In genomic region chrX:24173115-24173847, GRCh38 we compare ENCODE assay signal across 34 cellular contexts. TPM values are rescaled to one million over a fixed set of nuclear protein-coding genes. Genes with fewer than 3 reads are reported as not detected.
DNase-seq lines count a peak whose midpoint lies in the region; ATAC-seq and TF ChIP-seq lines count a peak whose summit lies in the region.
"Had no signal": no experiment of that assay in that cellular context is flagged by ENCODE, and none has a peak within 500 bp of the region (broad histone marks: within the 10 kb centered on the region; RNA-seq: fewer than 3 reads in every experiment).

No MANE protein-coding gene starts in this region.

- H3K4me3 ChIP-seq in HEK293 (ENCODE audit: low read depth, low read length) (no peak overlapping the region), mesenchymal stem cell (ENCODE audit: insufficient read depth in 1 of 2, low read depth in 1 of 2, low read length in 2 of 2) (no peak overlapping the region), suprapubic skin (no peak overlapping the region)
- H3K4me3 ChIP-seq: adrenal gland, breast epithelium, colonic mucosa, pancreas, tibial artery had no signal

- no peak overlapping the region for H4K91ac ChIP-seq in mesenchymal stem cell (ENCODE audit: low read length)

- H2AFZ ChIP-seq in mesenchymal stem cell (ENCODE audit: low read depth, low read length) = no peak overlapping the region

- TF ChIP-seq CTCF in HEK293 (tag by site-specific recombination; IDR thresholded peaks at IDR 0.05) (no peak), chondrocyte (IDR thresholded peaks at IDR 0.05) (peak; percentile 29), suprapubic skin (IDR thresholded peaks at IDR 0.05) (no peak)

- no peak overlapping the region for H3K18ac ChIP-seq in mesenchymal stem cell (ENCODE audit: low read depth in 1 of 2, low read length in 2 of 2)

- peaks cover 33 to 52% of the 10 kb centered on the region in 2 experiments for H3K36me3 ChIP-seq in HEK293 (ENCODE audit: control insufficient read depth in 2 of 2, insufficient read depth in 1 of 2, low read length in 2 of 2)
- H3K36me3 ChIP-seq in mesenchymal stem cell (ENCODE audit: control insufficient read depth in 1 of 2, insufficient read depth in 2 of 2, low read depth in 1 of 2, low read length in 2 of 2) = peaks cover 10 to 54% of the 10 kb centered on the region in 2 experiments
- H3K36me3 ChIP-seq in suprapubic skin = peaks cover 25% of the 10 kb centered on the region
- H3K36me3 ChIP-seq: breast epithelium had no signal

- H3K14ac ChIP-seq in mesenchymal stem cell (ENCODE audit: low read length in 2 of 2) = no peak overlapping the region

- no peaks in the 10 kb centered on the region for H3K79me1 ChIP-seq in mesenchymal stem cell (replicated peaks; ENCODE audit: low read length, poor library complexity, severe bottlenecking)

- DNase-seq in activated T-cell treated with anti-CD3 and anti-CD28 coated beads, Interleukin-2, amount 50 U/mL, for 72 hours = no peak
- no peak for DNase-seq in activated T-cell treated with anti-CD3 and anti-CD28 coated beads, Interleukin-2, amount 50 U/mL, for 24 hours
- DNase-seq in chondrocyte (ENCODE audit: low spot score) (no peak), mesenchymal stem cell (peak; percentile 54), suprapubic skin (ENCODE audit: low spot score in 2 of 2) (no peak)
- DNase-seq in activated CD4-positive, alpha-beta T cell treated with anti-CD3 and anti-CD28 coated beads, Interleukin-2, amount 50 U/mL, for 4 hours = no peak
- DNase-seq: activated CD4-positive, alpha-beta T cell treated with anti-CD3 and anti-CD28 coated beads for 48 hours; activated naive CD4-positive, alpha-beta T cell treated with Interleukin-2 at 50 U/mL for 16 hours; activated T-cell treated with anti-CD3 and anti-CD28 coated beads, Interleukin-2, amount 50 U/mL, for 4 hours; adrenal gland; CD4-positive, alpha-beta T cell; colonic mucosa; DMS 273 treated with DMSO at 0.1 percent for 48 hours; effector CD8-positive, alpha-beta T cell; foreskin keratinocyte; H7; hypothalamus; midbrain; NCI-H1436; NCI-H774; nephron progenitor cell; pancreas; retina; small intestine; stimulated activated CD4-positive, alpha-beta T cell treated with anti-CD3 and anti-CD28 coated beads, Interleukin-1b, Interleukin-23, amount 100 ng/mL, for 48 hours; stimulated activated CD8-positive, alpha-beta memory T cell treated with anti-CD3 and anti-CD28 coated beads, Interleukin-4, amount 100 ng/mL, for 48 hours; stimulated activated naive CD8-positive, alpha-beta T cell treated with anti-CD3 and anti-CD28 coated beads, Interleukin-15, amount 100 ng/mL, for 72 hours; tibial artery had no signal

- no peak overlapping the region for H4K8ac ChIP-seq in mesenchymal stem cell (ENCODE audit: low read length)

- TF ChIP-seq POLR2A in suprapubic skin (IDR thresholded peaks at IDR 0.05) = no peak

- no peaks in the 10 kb centered on the region for H3K27me3 ChIP-seq in mesenchymal stem cell (ENCODE audit: control insufficient read depth in 1 of 2, insufficient read depth in 1 of 2, low read length in 2 of 2)
- no peaks in the 10 kb centered on the region for H3K27me3 ChIP-seq in suprapubic skin
- H3K27me3 ChIP-seq: adrenal gland, breast epithelium, colonic mucosa, foreskin keratinocyte, pancreas, tibial artery had no signal

- H3K9ac ChIP-seq in mesenchymal stem cell (ENCODE audit: low read length) = no peak overlapping the region
- H3K9ac ChIP-seq: KMS-11 had no signal

- H3K4ac ChIP-seq in mesenchymal stem cell (ENCODE audit: low read depth in 1 of 2, low read length in 2 of 2) = no peak overlapping the region

- peaks cover 12 to 38% of the 10 kb centered on the region in 2 donors for H3K36me3 Mint-ChIP-seq in activated T-cell treated with anti-CD3 and anti-CD28 coated beads, Interleukin-2, amount 50 U/mL, for 72 hours (ENCODE audit: insufficient read depth in 2 of 2)
- H3K36me3 Mint-ChIP-seq in activated T-cell treated with anti-CD3 and anti-CD28 coated beads, Interleukin-2, amount 50 U/mL, for 24 hours (ENCODE audit: low read depth) = peaks cover 72% of the 10 kb centered on the region
- peaks cover 23% of the 10 kb centered on the region for H3K36me3 Mint-ChIP-seq in chondrocyte (ENCODE audit: low read depth)

- 90% methylated on average over 6 of the region's 11 CpGs for WGBS in mesenchymal stem cell
- WGBS in suprapubic skin = 89% methylated on average over 11 of the region's 11 CpGs

- H2BK15ac ChIP-seq in mesenchymal stem cell (ENCODE audit: low read depth, poor library complexity, severe bottlenecking) = no peak overlapping the region

- peak overlapping the region; percentile 80 for H3K27ac Mint-ChIP-seq in activated T-cell treated with anti-CD3 and anti-CD28 coated beads, Interleukin-2, amount 50 U/mL, for 72 hours
- no peak overlapping the region for H3K27ac Mint-ChIP-seq in activated T-cell treated with anti-CD3 and anti-CD28 coated beads, Interleukin-2, amount 50 U/mL, for 24 hours
- peak overlapping the region; percentile 24 for H3K27ac Mint-ChIP-seq in chondrocyte (ENCODE audit: unreplicated experiment)
- H3K27ac Mint-ChIP-seq: CD4-positive, alpha-beta T cell; stimulated activated naive CD8-positive, alpha-beta T cell treated with anti-CD3 and anti-CD28 coated beads, Interleukin-15, amount 100 ng/mL, for 72 hours had no signal

- no peak overlapping the region for H3K23ac ChIP-seq in mesenchymal stem cell (ENCODE audit: low read length in 2 of 2)

- H3K9me3 ChIP-seq in HEK293 (ENCODE audit: control insufficient read depth, insufficient read depth, low read depth, low read length) (no peaks in the 10 kb centered on the region), mesenchymal stem cell (ENCODE audit: control insufficient read depth, low read length) (no peaks in the 10 kb centered on the region), suprapubic skin (no peaks in the 10 kb centered on the region)
- H3K9me3 ChIP-seq: adrenal gland, breast epithelium, colonic mucosa, pancreas, tibial artery had no signal

- no peaks in the 10 kb centered on the region for H3K27me3 Mint-ChIP-seq in activated T-cell treated with anti-CD3 and anti-CD28 coated beads, Interleukin-2, amount 50 U/mL, for 72 hours (ENCODE audit: low read depth)
- no peaks in the 10 kb centered on the region for H3K27me3 Mint-ChIP-seq in activated T-cell treated with anti-CD3 and anti-CD28 coated beads, Interleukin-2, amount 50 U/mL, for 24 hours
- H3K27me3 Mint-ChIP-seq in chondrocyte (ENCODE audit: low read depth) = no peaks in the 10 kb centered on the region
- H3K27me3 Mint-ChIP-seq: CD4-positive, alpha-beta T cell; stimulated activated naive CD8-positive, alpha-beta T cell treated with anti-CD3 and anti-CD28 coated beads, Interleukin-15, amount 100 ng/mL, for 72 hours had no signal

- H3K9me3 Mint-ChIP-seq in activated T-cell treated with anti-CD3 and anti-CD28 coated beads, Interleukin-2, amount 50 U/mL, for 72 hours = no peaks in the 10 kb centered on the region
- no peaks in the 10 kb centered on the region for H3K9me3 Mint-ChIP-seq in activated T-cell treated with anti-CD3 and anti-CD28 coated beads, Interleukin-2, amount 50 U/mL, for 24 hours
- H3K9me3 Mint-ChIP-seq in chondrocyte (ENCODE audit: low read depth) = no peaks in the 10 kb centered on the region
- H3K9me3 Mint-ChIP-seq: activated T-cell treated with anti-CD3 and anti-CD28 coated beads, Interleukin-2, amount 50 U/mL, for 4 hours; CD4-positive, alpha-beta T cell; stimulated activated naive CD8-positive, alpha-beta T cell treated with anti-CD3 and anti-CD28 coated beads, Interleukin-15, amount 100 ng/mL, for 72 hours had no signal

- CTCF ChIA-PET in HEK293 (lab: Yijun Ruan, JAX) = interaction anchor here (0.7 to 1.8 kb wide), 3 partner anchors 9 to 71 kb away, joined by 3 to 5 read pairs (median 5); no protein-coding TSS in a partner anchor

- no peak overlapping the region for H3K4me2 ChIP-seq in mesenchymal stem cell (ENCODE audit: low read length, poor library complexity, severe bottlenecking)
- H3K4me2 ChIP-seq: KMS-11 had no signal

- H3K4me1 ChIP-seq in HEK293 (ENCODE audit: control insufficient read depth, insufficient read depth, low read length) (peaks cover 18% of the 10 kb centered on the region), mesenchymal stem cell (ENCODE audit: control insufficient read depth, insufficient read depth, low read depth, low read length) (no peaks in the 10 kb centered on the region), suprapubic skin (peaks cover 11% of the 10 kb centered on the region)
- H3K4me1 ChIP-seq: breast epithelium, colonic mucosa had no signal

- no peak overlapping the region for H2BK120ac ChIP-seq in mesenchymal stem cell (ENCODE audit: low read depth, low read length)

- H2AK5ac ChIP-seq in mesenchymal stem cell (ENCODE audit: low read length, severe bottlenecking) = no peak overlapping the region

- peak overlapping the region; percentile 27; the same call in 1 of the 2 replicates for H3K27ac ChIP-seq in HEK293 (ENCODE audit: extremely low read depth, low read depth, low read length)
- no peak overlapping the region for H3K27ac ChIP-seq in mesenchymal stem cell (ENCODE audit: low read length, poor library complexity, severe bottlenecking)
- no peak overlapping the region for H3K27ac ChIP-seq in suprapubic skin
- H3K27ac ChIP-seq: 22Rv1, adrenal gland, breast epithelium, colonic mucosa, foreskin keratinocyte, KMS-11, tibial artery had no signal

- POLR2A ChIA-PET in HEK293 (lab: Yijun Ruan, JAX) = interaction anchor here (0.7 kb wide), 1 partner anchor 56 kb away, joined by 3 read pairs; no protein-coding TSS in a partner anchor

- no peak overlapping the region for H3K4me3 Mint-ChIP-seq in activated T-cell treated with anti-CD3 and anti-CD28 coated beads, Interleukin-2, amount 50 U/mL, for 72 hours
- H3K4me3 Mint-ChIP-seq in activated T-cell treated with anti-CD3 and anti-CD28 coated beads, Interleukin-2, amount 50 U/mL, for 24 hours = no peak overlapping the region
- H3K4me3 Mint-ChIP-seq in chondrocyte (ENCODE audit: unreplicated experiment) = no peak overlapping the region
- H3K4me3 Mint-ChIP-seq: activated T-cell treated with anti-CD3 and anti-CD28 coated beads, Interleukin-2, amount 50 U/mL, for 4 hours; CD4-positive, alpha-beta T cell; nephron progenitor cell; stimulated activated naive CD8-positive, alpha-beta T cell treated with anti-CD3 and anti-CD28 coated beads, Interleukin-15, amount 100 ng/mL, for 72 hours had no signal

- peaks cover 44% of the 10 kb centered on the region for H3K4me1 Mint-ChIP-seq in activated T-cell treated with anti-CD3 and anti-CD28 coated beads, Interleukin-2, amount 50 U/mL, for 72 hours (ENCODE audit: low read depth)
- peaks cover 48% of the 10 kb centered on the region for H3K4me1 Mint-ChIP-seq in activated T-cell treated with anti-CD3 and anti-CD28 coated beads, Interleukin-2, amount 50 U/mL, for 24 hours (ENCODE audit: low read depth)
- peaks cover 40% of the 10 kb centered on the region for H3K4me1 Mint-ChIP-seq in chondrocyte (ENCODE audit: low read depth)

- no peak overlapping the region for H2BK5ac ChIP-seq in mesenchymal stem cell (ENCODE audit: low read depth, low read length, poor library complexity, severe bottlenecking)

- no peak for TF ChIP-seq EP300 in suprapubic skin (IDR thresholded peaks at IDR 0.05)

- no peak overlapping the region for H2BK12ac ChIP-seq in mesenchymal stem cell (ENCODE audit: low read length in 2 of 2)

- ATAC-seq in activated T-cell treated with anti-CD3 and anti-CD28 coated beads, Interleukin-2, amount 50 U/mL, for 72 hours (replicated peaks in 1 of 2) = no peak
- no peak for ATAC-seq in GM21526 (IDR thresholded peaks at IDR 0.05; ENCODE audit: low FRiP score, unreplicated experiment)
- ATAC-seq: activated T-cell treated with anti-CD3 and anti-CD28 coated beads, Interleukin-2, amount 50 U/mL, for 4 hours; foreskin keratinocyte; left lobe of liver; pancreas; stimulated activated naive CD8-positive, alpha-beta T cell treated with anti-CD3 and anti-CD28 coated beads, Interleukin-15, amount 100 ng/mL, for 72 hours had no signal

RNA-seq across cellular contexts. Expression of gene ZFX, which starts 23.8 kb away (rescaled TPM):
- 10 to 100 TPM; 47.2 to 78.6 TPM for total RNA-seq in activated T-cell treated with anti-CD3 and anti-CD28 coated beads, Interleukin-2, amount 50 U/mL, for 72 hours
- total RNA-seq in chondrocyte (70.4 to 75.3 TPM (median 72.8 TPM) in 3 replicates), suprapubic skin (10 to 100 TPM; 31.4 to 61.3 (median 45.0) TPM)
- polyA plus RNA-seq in mesenchymal stem cell (2013, experiment 1 of 2) = 8.4 TPM
- 8.1 TPM for polyA plus RNA-seq in mesenchymal stem cell (2013, experiment 2 of 2)
